1 cellular context compared by ENCODE assay signal in the genomic region with DNA sequence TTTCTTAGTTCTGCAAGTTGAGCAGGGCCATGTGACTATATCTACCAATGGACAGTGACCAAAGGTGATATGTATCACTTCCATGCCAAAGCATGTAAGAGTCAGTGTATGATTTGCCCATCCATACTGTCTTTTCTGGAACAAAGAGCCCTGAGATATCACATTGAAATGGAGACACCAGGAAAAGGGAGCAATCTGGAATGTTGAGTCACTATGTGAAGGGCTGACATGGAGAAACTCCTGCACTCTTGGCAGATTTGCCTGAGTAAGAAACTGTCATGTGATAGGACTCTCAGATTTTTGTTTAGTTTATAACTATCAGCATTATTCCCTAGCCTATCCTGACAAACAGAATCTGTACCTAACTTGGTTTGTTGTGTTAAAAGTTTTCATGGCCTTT.
A peak's percentile ranks its signal among the peaks of the same experiment; 100 is the strongest.
TF ChIP-seq lines count a peak whose summit lies in the region.

No MANE protein-coding gene starts in this region.

TF ChIP-seq in IMR-90, 13 proteins besides CTCF, POLR2A, EP300 and RAD21:
- TF ChIP-seq MAZ (IDR thresholded peaks at IDR 0.05; ENCODE audit: borderline replicate concordance, low read depth, low read length), result no peak
- peak; percentile 30; the same call in 1 of the 2 replicates for TF ChIP-seq MAFK (IDR thresholded peaks at IDR 0.05; ENCODE audit: low read depth, low read length)
- TF ChIP-seq CEBPB (IDR thresholded peaks at IDR 0.05; ENCODE audit: low read depth, low read length), result peak; percentile 23; the same call in 1 of the 2 replicates
